34 cellular contexts compared by ENCODE assay signal in genomic region chr3:126572343-126572742, GRCh38. TPM values are rescaled to one million over a fixed set of nuclear protein-coding genes. Genes with fewer than 3 reads are reported as not detected.
"Had no signal": no experiment of that assay in that cellular context is flagged by ENCODE, and none has a peak within 500 bp of the region (broad histone marks: within the 10 kb centered on the region; RNA-seq: fewer than 3 reads in every experiment).

No MANE protein-coding gene starts in this region.

- H3K27me3 Mint-ChIP-seq: activated CD8-positive, alpha-beta T cell treated with anti-CD3 and anti-CD28 coated beads for 36 hours had no signal

- H3K9me3 Mint-ChIP-seq: activated CD4-positive, alpha-beta T cell treated with anti-CD3 and anti-CD28 coated beads, Interleukin-2, amount 10 ng/mL, durations not matched to agents 24 days and 14 days; activated CD8-positive, alpha-beta T cell treated with anti-CD3 and anti-CD28 coated beads for 36 hours; activated naive CD4-positive, alpha-beta T cell treated with anti-CD3 and anti-CD28 coated beads for 36 hours; activated naive CD4-positive, alpha-beta T cell treated with anti-CD3 and anti-CD28 coated beads, Interleukin-2, amount 50 U/mL, for 72 hours; activated T-cell treated with anti-CD3 and anti-CD28 coated beads, Interleukin-2, amount 50 U/mL, for 72 hours; activated T-helper 2 cell treated with anti-CD3 and anti-CD28 coated beads, Interferon-gamma antibody, Interleukin-2, Interleukin-4, amounts not matched to agents 10 μg/mL and 5 μg/mL and 100 μg/mL, durations not matched to agents 14 hours and 24 hours and 36 hours; T-helper 1 cell treated with Interleukin-12 subunit alpha and Interleukin-12 subunit beta and Interleukin-4 antibody, amounts not matched to agents 30 μg/mL and 1 μg/mL, for 36 hours; T-helper 2 cell treated with Interferon-gamma antibody and Interleukin-4, amounts not matched to agents 5 μg/mL and 100 μg/mL, for 36 hours had no signal

- H3K4me3 ChIP-seq: adrenal gland, body of pancreas, breast epithelium, Peyer's patch, SJSA1 had no signal

- ATAC-seq: activated CD8-positive, alpha-beta T cell treated with anti-CD3 and anti-CD28 coated beads for 36 hours; activated naive CD4-positive, alpha-beta T cell treated with anti-CD3 and anti-CD28 coated beads, Interleukin-2, amount 50 U/mL, for 72 hours; activated T-cell treated with anti-CD3 and anti-CD28 coated beads, Interleukin-2, amount 50 U/mL, for 72 hours; body of pancreas; PC-3 had no signal

- H3K27ac ChIP-seq: adrenal gland, body of pancreas, breast epithelium, Peyer's patch, SJSA1 had no signal

- H3K9ac ChIP-seq: SK-N-SH had no signal

- H3K4me3 Mint-ChIP-seq: activated CD4-positive, alpha-beta T cell treated with anti-CD3 and anti-CD28 coated beads, Interleukin-2, amount 10 ng/mL, durations not matched to agents 24 days and 14 days; activated CD8-positive, alpha-beta T cell treated with anti-CD3 and anti-CD28 coated beads for 36 hours; activated naive CD4-positive, alpha-beta T cell treated with anti-CD3 and anti-CD28 coated beads for 36 hours; activated T-cell treated with anti-CD3 and anti-CD28 coated beads, Interleukin-2, amount 50 U/mL, for 72 hours; T-helper 1 cell treated with Interleukin-12 subunit alpha and Interleukin-12 subunit beta and Interleukin-4 antibody, amounts not matched to agents 30 μg/mL and 1 μg/mL, for 36 hours; T-helper 2 cell treated with Interferon-gamma antibody and Interleukin-4, amounts not matched to agents 5 μg/mL and 100 μg/mL, for 36 hours had no signal

- H3K4me1 Mint-ChIP-seq: activated CD4-positive, alpha-beta T cell treated with anti-CD3 and anti-CD28 coated beads, Interleukin-2, amount 10 ng/mL, durations not matched to agents 24 days and 14 days had no signal

- DNase-seq: activated CD4-positive, alpha-beta T cell treated with anti-CD3 and anti-CD28 coated beads, Interleukin-2, amount 10 ng/mL, durations not matched to agents 24 days and 14 days; activated CD4-positive, alpha-beta T cell treated with anti-CD3 and anti-CD28 coated beads, Interleukin-2, amount 50 U/mL, for 4 hours; activated CD8-positive, alpha-beta T cell treated with anti-CD3 and anti-CD28 coated beads for 36 hours; activated gamma-delta T cell; activated naive CD4-positive, alpha-beta T cell treated with anti-CD3 and anti-CD28 coated beads for 36 hours; activated T-cell treated with anti-CD3 and anti-CD28 coated beads, Interleukin-2, amount 50 U/mL, for 1 hour; activated T-cell treated with anti-CD3 and anti-CD28 coated beads, Interleukin-2, amount 50 U/mL, for 72 hours; adrenal gland; body of pancreas; Karpas-422; KBM-7; NCI-H1048; NCI-H1105 treated with DMSO at 0.1 percent for 48 hours; NCI-H1436; NCI-H1694; NCI-H2029; NCI-H345; NCI-H524 treated with DMSO at 0.1 percent for 48 hours; PC-3; Peyer's patch; RPMI8226; SHP77 treated with DMSO at 0.1 percent for 48 hours; SK-N-SH had no signal

- H3K4me1 ChIP-seq: adrenal gland, body of pancreas, breast epithelium, Peyer's patch, SJSA1 had no signal

- H3K4me2 ChIP-seq: SK-N-SH had no signal

- H3K27ac Mint-ChIP-seq: activated CD4-positive, alpha-beta T cell treated with anti-CD3 and anti-CD28 coated beads, Interleukin-2, amount 10 ng/mL, durations not matched to agents 24 days and 14 days; activated CD8-positive, alpha-beta T cell treated with anti-CD3 and anti-CD28 coated beads for 36 hours; activated naive CD4-positive, alpha-beta T cell treated with anti-CD3 and anti-CD28 coated beads for 36 hours; activated naive CD4-positive, alpha-beta T cell treated with anti-CD3 and anti-CD28 coated beads, Interleukin-2, amount 50 U/mL, for 72 hours; activated T-cell treated with anti-CD3 and anti-CD28 coated beads, Interleukin-2, amount 50 U/mL, for 72 hours; activated T-helper 2 cell treated with anti-CD3 and anti-CD28 coated beads, Interferon-gamma antibody, Interleukin-2, Interleukin-4, amounts not matched to agents 10 μg/mL and 5 μg/mL and 100 μg/mL, durations not matched to agents 14 hours and 24 hours and 36 hours; T-helper 1 cell treated with Interleukin-12 subunit alpha and Interleukin-12 subunit beta and Interleukin-4 antibody, amounts not matched to agents 30 μg/mL and 1 μg/mL, for 36 hours; T-helper 2 cell treated with Interferon-gamma antibody and Interleukin-4, amounts not matched to agents 5 μg/mL and 100 μg/mL, for 36 hours had no signal

- FAIRE-seq: astrocyte, TTC549 had no signal

- H3K9me3 ChIP-seq: adrenal gland, body of pancreas, breast epithelium, Peyer's patch, SJSA1, SK-N-SH had no signal

- H3K36me3 ChIP-seq: adrenal gland, breast epithelium, Peyer's patch, SJSA1 had no signal

- H3K27me3 ChIP-seq: adrenal gland, body of pancreas, breast epithelium, Peyer's patch had no signal

- H3K36me3 Mint-ChIP-seq: activated naive CD4-positive, alpha-beta T cell treated with anti-CD3 and anti-CD28 coated beads, Interleukin-2, amount 50 U/mL, for 72 hours had no signal

RNA-seq across cellular contexts. Expression of gene C3orf22, which starts 13.6 kb away (rescaled TPM):
- total RNA-seq: activated CD4-positive, alpha-beta T cell treated with anti-CD3 and anti-CD28 coated beads, Interleukin-2, amount 10 ng/mL, durations not matched to agents 24 days and 14 days; activated CD8-positive, alpha-beta memory T cell treated with anti-CD3 and anti-CD28 coated beads for 36 hours; activated CD8-positive, alpha-beta T cell treated with anti-CD3 and anti-CD28 coated beads for 36 hours; activated naive CD4-positive, alpha-beta T cell treated with anti-CD3 and anti-CD28 coated beads for 36 hours; activated naive CD4-positive, alpha-beta T cell treated with anti-CD3 and anti-CD28 coated beads, Interleukin-2, amount 50 U/mL, for 72 hours; activated T-cell treated with anti-CD3 and anti-CD28 coated beads, Interleukin-2, amount 50 U/mL, for 72 hours; activated T-helper 2 cell treated with anti-CD3 and anti-CD28 coated beads, Interferon-gamma antibody, Interleukin-2, Interleukin-4, amounts not matched to agents 10 μg/mL and 5 μg/mL and 100 μg/mL, durations not matched to agents 14 hours and 24 hours and 36 hours; adrenal gland; astrocyte; body of pancreas; breast epithelium; MCF 10A; NCI-H460; PC-3; Peyer's patch; SJSA1 had no signal
- polyA plus RNA-seq: adrenal gland, SK-N-SH had no signal

RNA-seq across cellular contexts. Expression of gene CHST13, which starts 48.4 kb away (rescaled TPM):
- total RNA-seq: activated CD4-positive, alpha-beta T cell treated with anti-CD3 and anti-CD28 coated beads, Interleukin-2, amount 10 ng/mL, durations not matched to agents 24 days and 14 days; activated CD8-positive, alpha-beta memory T cell treated with anti-CD3 and anti-CD28 coated beads for 36 hours; activated CD8-positive, alpha-beta T cell treated with anti-CD3 and anti-CD28 coated beads for 36 hours; activated naive CD4-positive, alpha-beta T cell treated with anti-CD3 and anti-CD28 coated beads for 36 hours; activated naive CD4-positive, alpha-beta T cell treated with anti-CD3 and anti-CD28 coated beads, Interleukin-2, amount 50 U/mL, for 72 hours; activated T-cell treated with anti-CD3 and anti-CD28 coated beads, Interleukin-2, amount 50 U/mL, for 72 hours; activated T-helper 2 cell treated with anti-CD3 and anti-CD28 coated beads, Interferon-gamma antibody, Interleukin-2, Interleukin-4, amounts not matched to agents 10 μg/mL and 5 μg/mL and 100 μg/mL, durations not matched to agents 14 hours and 24 hours and 36 hours; astrocyte; MCF 10A; NCI-H460; PC-3; SJSA1 had no signal

RNA-seq across cellular contexts. Expression of gene UROC1, which starts 54.8 kb away (rescaled TPM):
- total RNA-seq: activated CD4-positive, alpha-beta T cell treated with anti-CD3 and anti-CD28 coated beads, Interleukin-2, amount 10 ng/mL, durations not matched to agents 24 days and 14 days; activated CD8-positive, alpha-beta memory T cell treated with anti-CD3 and anti-CD28 coated beads for 36 hours; activated CD8-positive, alpha-beta T cell treated with anti-CD3 and anti-CD28 coated beads for 36 hours; activated naive CD4-positive, alpha-beta T cell treated with anti-CD3 and anti-CD28 coated beads for 36 hours; activated naive CD4-positive, alpha-beta T cell treated with anti-CD3 and anti-CD28 coated beads, Interleukin-2, amount 50 U/mL, for 72 hours; activated T-cell treated with anti-CD3 and anti-CD28 coated beads, Interleukin-2, amount 50 U/mL, for 72 hours; activated T-helper 2 cell treated with anti-CD3 and anti-CD28 coated beads, Interferon-gamma antibody, Interleukin-2, Interleukin-4, amounts not matched to agents 10 μg/mL and 5 μg/mL and 100 μg/mL, durations not matched to agents 14 hours and 24 hours and 36 hours; astrocyte; body of pancreas; breast epithelium; MCF 10A; NCI-H460; PC-3; Peyer's patch; SJSA1 had no signal
- polyA plus RNA-seq: SK-N-SH had no signal
